ENCODE assay signal across 33 cellular contexts in the genomic region with DNA sequence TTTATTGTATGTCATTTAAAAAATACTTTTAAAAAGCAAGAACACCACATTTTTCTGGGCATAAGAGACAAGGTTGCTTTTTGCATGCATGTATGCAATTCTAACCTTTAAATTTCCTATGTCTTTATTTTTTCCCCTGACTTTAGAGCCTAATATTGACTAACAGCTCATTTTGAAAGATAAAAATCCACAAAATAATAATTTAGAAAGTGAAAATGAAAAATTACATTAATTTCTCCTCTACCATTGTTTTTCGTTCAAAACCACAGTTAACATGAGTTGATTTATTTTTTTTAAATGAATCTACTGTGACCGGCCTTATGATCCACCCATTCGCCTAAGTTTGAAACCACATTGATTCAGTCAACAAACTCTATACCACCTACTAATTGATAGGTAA.
"Had no signal": no experiment of that assay in that cellular context is flagged by ENCODE, and none has a peak within 500 bp of the region (broad histone marks: within the 10 kb centered on the region; RNA-seq: fewer than 3 reads in every experiment).

No MANE protein-coding gene starts in this region.

- H3K36me3 Mint-ChIP-seq: activated naive CD4-positive, alpha-beta T cell treated with anti-CD3 and anti-CD28 coated beads, Interleukin-2, amount 50 U/mL, for 72 hours had no signal

- ATAC-seq: activated CD8-positive, alpha-beta T cell treated with anti-CD3 and anti-CD28 coated beads for 36 hours; PC-3 had no signal

- H3K4me3 Mint-ChIP-seq: activated CD8-positive, alpha-beta T cell treated with anti-CD3 and anti-CD28 coated beads for 36 hours; activated naive CD4-positive, alpha-beta T cell treated with anti-CD3 and anti-CD28 coated beads for 36 hours; activated T-cell treated with anti-CD3 and anti-CD28 coated beads, Interleukin-2, amount 50 U/mL, for 24 hours; central memory CD8-positive, alpha-beta T cell; T-helper 1 cell treated with Interleukin-12 subunit alpha and Interleukin-12 subunit beta and Interleukin-4 antibody, amounts not matched to agents 30 μg/mL and 1 μg/mL, for 36 hours; T-helper 2 cell treated with Interferon-gamma antibody and Interleukin-4, amounts not matched to agents 5 μg/mL and 100 μg/mL, for 36 hours had no signal

- H3K27me3 ChIP-seq: ascending aorta, cardiac muscle cell, Peyer's patch, SJCRH30 had no signal

- H3K4me1 Mint-ChIP-seq: central memory CD8-positive, alpha-beta T cell had no signal

- H3K9me3 Mint-ChIP-seq: activated CD8-positive, alpha-beta T cell treated with anti-CD3 and anti-CD28 coated beads for 36 hours; activated naive CD4-positive, alpha-beta T cell treated with anti-CD3 and anti-CD28 coated beads for 36 hours; activated T-cell treated with anti-CD3 and anti-CD28 coated beads, Interleukin-2, amount 50 U/mL, for 24 hours; central memory CD8-positive, alpha-beta T cell; T-helper 1 cell treated with Interleukin-12 subunit alpha and Interleukin-12 subunit beta and Interleukin-4 antibody, amounts not matched to agents 30 μg/mL and 1 μg/mL, for 36 hours; T-helper 2 cell treated with Interferon-gamma antibody and Interleukin-4, amounts not matched to agents 5 μg/mL and 100 μg/mL, for 36 hours had no signal

- H3K4me2 ChIP-seq: KMS-11 had no signal

- H3K4me3 ChIP-seq: ascending aorta, cardiac muscle cell, Peyer's patch, SJCRH30, SK-N-MC had no signal

- H3K9me3 ChIP-seq: ascending aorta, Peyer's patch, SJCRH30 had no signal

- FAIRE-seq: TTC549 had no signal

- H3K27ac Mint-ChIP-seq: activated CD8-positive, alpha-beta T cell treated with anti-CD3 and anti-CD28 coated beads for 36 hours; activated naive CD4-positive, alpha-beta T cell treated with anti-CD3 and anti-CD28 coated beads for 36 hours; activated naive CD4-positive, alpha-beta T cell treated with anti-CD3 and anti-CD28 coated beads, Interleukin-2, amount 50 U/mL, for 72 hours; activated T-cell treated with anti-CD3 and anti-CD28 coated beads, Interleukin-2, amount 50 U/mL, for 24 hours; T-helper 1 cell treated with Interleukin-12 subunit alpha and Interleukin-12 subunit beta and Interleukin-4 antibody, amounts not matched to agents 30 μg/mL and 1 μg/mL, for 36 hours; T-helper 2 cell treated with Interferon-gamma antibody and Interleukin-4, amounts not matched to agents 5 μg/mL and 100 μg/mL, for 36 hours had no signal

- H3K9ac ChIP-seq: KMS-11 had no signal

- H3K4me1 ChIP-seq: ascending aorta, Peyer's patch had no signal

- H3K36me3 ChIP-seq: ascending aorta, cardiac muscle cell, Peyer's patch, SJCRH30 had no signal

- H3K27ac ChIP-seq: ascending aorta, cardiac muscle cell, KMS-11, Peyer's patch, RWPE1, SJCRH30, SK-N-MC had no signal

- DNase-seq: activated CD4-positive, alpha-beta T cell treated with anti-CD3 and anti-CD28 coated beads for 4 hours; activated CD4-positive, alpha-beta T cell treated with anti-CD3 and anti-CD28 coated beads, Interleukin-2, amount 50 U/mL, for 4 hours; activated CD4-positive, CD25-positive, alpha-beta regulatory T cell treated with anti-CD3 and anti-CD28 coated beads, Interleukin-2, amount 50 U/mL, for 72 hours; activated CD8-positive, alpha-beta T cell treated with anti-CD3 and anti-CD28 coated beads for 36 hours; activated gamma-delta T cell treated with Interleukin-2 at 50 U/mL for 16 hours; activated naive CD4-positive, alpha-beta T cell treated with anti-CD3 and anti-CD28 coated beads for 36 hours; activated T-cell treated with anti-CD3 and anti-CD28 coated beads, Interleukin-2, amount 50 U/mL, for 24 hours; amniotic stem cell; NCI-H1092 treated with DMSO at 0.1 percent for 48 hours; NCI-H1417; NCI-H146; NCI-H187; NCI-H2029 treated with DMSO at 0.1 percent for 48 hours; NCI-H2107; NCI-H2171; NCI-H510A; NCI-H526; NCI-H748 treated with DMSO at 0.1 percent for 48 hours; NK-92 treated with Interleukin-12 subunit alpha and Interleukin-12 subunit beta, amount 100 ng/mL, for 24 hours; PC-3; Peyer's patch; SHP77; SJCRH30 had no signal
